1 cellular context compared by ENCODE assay signal in genomic region chr20:32474967-32475819, GRCh38.
A peak's percentile ranks its signal among the peaks of the same experiment; 100 is the strongest.
TF ChIP-seq lines count a peak whose summit lies in the region.

No MANE protein-coding gene starts in this region.

TF ChIP-seq in HepG2, 621 proteins besides CTCF, POLR2A, EP300 and RAD21 (continued from another document and continues in another):
- TF ChIP-seq TCF12 (IDR thresholded peaks at IDR 0.05) (no peak), TCF12 (CRISPR knock-in tag; IDR thresholded peaks at IDR 0.05) (peak; percentile 76; the same call in 1 of the 2 replicates), KAT2B (IDR thresholded peaks at IDR 0.05; ENCODE audit: borderline replicate concordance, low read depth, low read length) (no peak; the same call in 1 of the 2 replicates), PITX1 (CRISPR knock-in tag; IDR thresholded peaks at IDR 0.05) (peak; percentile 70; the same call in 1 of the 2 replicates), ZNF441 (CRISPR knock-in tag; IDR thresholded peaks at IDR 0.05; ENCODE audit: borderline replicate concordance) (peak; percentile 52; the same call in 1 of the 2 replicates), HIC2 (CRISPR knock-in tag; IDR thresholded peaks at IDR 0.05; ENCODE audit: low read depth) (peak; percentile 93), NFKB2 (CRISPR knock-in tag; IDR thresholded peaks at IDR 0.05; ENCODE audit: borderline replicate concordance) (peak; percentile 79; the same call in 1 of the 2 replicates), ZBTB34 (CRISPR knock-in tag; IDR thresholded peaks at IDR 0.05) (no peak; the same call in 1 of the 2 replicates), ZNF34 (CRISPR knock-in tag; IDR thresholded peaks at IDR 0.05; ENCODE audit: borderline replicate concordance) (peak; percentile 87), ZNF33B (CRISPR knock-in tag; IDR thresholded peaks at IDR 0.05) (0 out of 2 replicates have a peak, but pooled peaks have one; percentile 42), ZNF597 (CRISPR knock-in tag; IDR thresholded peaks at IDR 0.05) (no peak), CAMTA2 (CRISPR knock-in tag; IDR thresholded peaks at IDR 0.05; ENCODE audit: borderline replicate concordance) (no peak), CBFB (CRISPR knock-in tag; IDR thresholded peaks at IDR 0.05) (peak; percentile 91), STAT6 (CRISPR knock-in tag; IDR thresholded peaks at IDR 0.05; ENCODE audit: borderline replicate concordance) (no peak), RXRB (CRISPR knock-in tag; IDR thresholded peaks at IDR 0.05; ENCODE audit: borderline replicate concordance) (peak; percentile 33; the same call in 1 of the 2 replicates), MYC (CRISPR knock-in tag; IDR thresholded peaks at IDR 0.05; ENCODE audit: borderline replicate concordance) (peak; percentile 80), ATF2 (CRISPR knock-in tag; IDR thresholded peaks at IDR 0.05) (0 out of 2 replicates have a peak, but pooled peaks have one; percentile 20), THAP7 (CRISPR knock-in tag; IDR thresholded peaks at IDR 0.05) (peak; percentile 65; the same call in 1 of the 2 replicates), PAF1 (CRISPR knock-in tag; IDR thresholded peaks at IDR 0.05) (no peak), DDIT3 (CRISPR knock-in tag; IDR thresholded peaks at IDR 0.05) (0 out of 2 replicates have a peak, but pooled peaks have one; percentile 5), KDM5B (CRISPR knock-in tag; IDR thresholded peaks at IDR 0.05; ENCODE audit: borderline replicate concordance) (peak; percentile 72), ZBTB37 (CRISPR knock-in tag; IDR thresholded peaks at IDR 0.05) (0 out of 2 replicates have a peak, but pooled peaks have one; percentile 77), MXI1 (IDR thresholded peaks at IDR 0.05; ENCODE audit: borderline replicate concordance, low read depth, low read length) (peak; percentile 44; the same call in 1 of the 3 replicates), MAFK (conservative IDR thresholded peaks at IDR 0.05 in 1 of 2, IDR thresholded peaks at IDR 0.05 in 1 of 2; ENCODE audit: low read length in 2 of 2) (no peak), ZBTB39 (CRISPR knock-in tag; IDR thresholded peaks at IDR 0.05) (peak; percentile 63; the same call in 1 of the 2 replicates), E2F2 (CRISPR knock-in tag; IDR thresholded peaks at IDR 0.05; ENCODE audit: borderline replicate concordance) (peak; percentile 42; the same call in 1 of the 2 replicates), PHF5A (CRISPR knock-in tag; IDR thresholded peaks at IDR 0.05; ENCODE audit: low read depth, unreplicated experiment) (peak; percentile 17), ZNF256 (CRISPR knock-in tag; conservative IDR thresholded peaks at IDR 0.05) (peak; percentile 69), ZNF484 (CRISPR knock-in tag; IDR thresholded peaks at IDR 0.05; ENCODE audit: borderline replicate concordance, low read depth) (no peak; the same call in 1 of the 2 replicates), ZNF142 (CRISPR knock-in tag; IDR thresholded peaks at IDR 0.05) (peak; percentile 71), DRAP1 (CRISPR knock-in tag; IDR thresholded peaks at IDR 0.05) (peak; percentile 57; the same call in 1 of the 2 replicates)
